ENCODE assay signal across 12 cellular contexts in the genomic region with DNA sequence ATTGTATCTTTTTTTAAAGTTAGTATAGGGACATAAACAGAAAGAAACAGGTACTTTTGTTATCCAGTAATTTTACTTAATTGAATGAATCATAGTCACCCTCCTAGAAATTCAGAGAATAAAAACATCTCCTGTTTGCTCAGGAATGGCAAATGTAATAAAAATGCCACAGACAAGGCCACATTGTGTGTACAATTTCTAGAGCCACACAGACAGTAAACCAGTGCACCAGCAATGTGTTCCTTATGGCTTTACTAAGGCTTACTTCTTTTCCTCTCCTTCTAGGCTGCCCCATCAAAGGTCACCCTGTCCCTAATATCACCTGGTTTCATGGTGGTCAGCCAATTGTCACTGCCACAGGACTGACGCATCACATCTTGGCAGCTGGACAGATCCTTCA.
A peak's percentile ranks its signal among the peaks of the same experiment; 100 is the strongest.
DNase-seq lines count a peak whose midpoint lies in the region; ATAC-seq and TF ChIP-seq lines count a peak whose summit lies in the region.
"Had no signal": no experiment of that assay in that cellular context is flagged by ENCODE, and none has a peak within 500 bp of the region (broad histone marks: within the 10 kb centered on the region; RNA-seq: fewer than 3 reads in every experiment).

No MANE protein-coding gene starts in this region.

- in situ Hi-C loops in SK-MEL-5 (cut with HindIII; ENCODE audit: low pct_unique_long_range_greater_than_20kb, low sequenced_read_pairs): no loop called here

- DNase-seq in SK-MEL-5 (ENCODE audit: low read depth, low spot score) (peak; percentile 56), foreskin melanocyte (peak; percentile 30), nephron progenitor cell (no peak), iPS-NIHi11 (ENCODE audit: low spot score) (no peak)
- DNase-seq: Caco-2; CD4-positive, CD25-positive, alpha-beta regulatory T cell; CD8-positive, alpha-beta T cell; DMS153; DND-41; GOT3 had no signal

- H3K4me3 Mint-ChIP-seq in nephron progenitor cell: no peak overlapping the region
- H3K4me3 Mint-ChIP-seq: CD4-positive, CD25-positive, alpha-beta regulatory T cell; CD8-positive, alpha-beta T cell had no signal

- peaks cover 35% of the 10 kb centered on the region for H3K9me3 Mint-ChIP-seq in nephron progenitor cell

- TF ChIP-seq CTCF in nephron progenitor cell (IDR thresholded peaks at IDR 0.05): no peak

- peaks cover 43% of the 10 kb centered on the region for H3K4me1 Mint-ChIP-seq in nephron progenitor cell
- H3K4me1 Mint-ChIP-seq: CD4-positive, CD25-positive, alpha-beta regulatory T cell had no signal

- no peaks in the 10 kb centered on the region for H3K27me3 Mint-ChIP-seq in nephron progenitor cell (ENCODE audit: low read depth, poor library complexity)

- ATAC-seq in GM21423 (IDR thresholded peaks at IDR 0.05; ENCODE audit: unreplicated experiment) (no peak), GM18870 (IDR thresholded peaks at IDR 0.05; ENCODE audit: unreplicated experiment) (no peak)
- ATAC-seq: CD8-positive, alpha-beta T cell had no signal

- H3K36me3 Mint-ChIP-seq in nephron progenitor cell (ENCODE audit: low read depth): peaks cover 21% of the 10 kb centered on the region
- H3K36me3 Mint-ChIP-seq: CD4-positive, CD25-positive, alpha-beta regulatory T cell; CD8-positive, alpha-beta T cell had no signal

- peak overlapping the region; percentile 84 for H3K27ac Mint-ChIP-seq in nephron progenitor cell
- H3K27ac Mint-ChIP-seq: CD4-positive, CD25-positive, alpha-beta regulatory T cell; CD8-positive, alpha-beta T cell had no signal

Comparison
In these comparisons a context has a peak if more than half of its experiments do, and no peak if none do; other contexts are left out.
1. DNase-seq: peak in SK-MEL-5 (single experiment) and foreskin melanocyte (single experiment); none in nephron progenitor cell (single experiment) and iPS-NIHi11 (single experiment).